ENCODE assay signal across 8 cellular contexts in genomic region chrX:13750204-13750603, GRCh38. TPM values are rescaled to one million over a fixed set of nuclear protein-coding genes. Genes with fewer than 3 reads are reported as not detected.
A peak's percentile ranks its signal among the peaks of the same experiment; 100 is the strongest.
DNase-seq lines count a peak whose midpoint lies in the region; ATAC-seq and TF ChIP-seq lines count a peak whose summit lies in the region.

No MANE protein-coding gene starts in this region.

- H3K4me1 Mint-ChIP-seq in CD4-positive, alpha-beta T cell (ENCODE audit: low read depth), result peaks cover 28% of the 10 kb centered on the region

- peak; percentile 62 for TF ChIP-seq CTCF in CD4-positive, alpha-beta T cell (IDR thresholded peaks at IDR 0.05)
- TF ChIP-seq CTCF in astrocyte of the cerebellum (IDR thresholded peaks at IDR 0.05; ENCODE audit: low read depth, low read length, missing control alignments), result peak; percentile 75
- peak; percentile 52 to 72 (median 65) for TF ChIP-seq CTCF in right lobe of liver (IDR thresholded peaks at IDR 0.05)
- TF ChIP-seq CTCF in omental fat pad (IDR thresholded peaks at IDR 0.05), result no peak

- ATAC-seq in CD4-positive, alpha-beta T cell (ENCODE audit: poor library complexity), result peak; percentile 65
- ATAC-seq in GM18868 (IDR thresholded peaks at IDR 0.05; ENCODE audit: unreplicated experiment) (peak; percentile 47), right lobe of liver (peak; percentile 64 to 74 (median 66)), GM18517 (IDR thresholded peaks at IDR 0.05; ENCODE audit: unreplicated experiment) (no peak), omental fat pad (ENCODE audit: low FRiP score) (no peak)

- POLR2A ChIA-PET in CD4-positive, alpha-beta T cell (lab: Charles Lee), result interaction anchor here (2.1 kb wide), 1 partner anchor 61 kb away, joined by 8 read pairs; the partner anchor contains the start of gene RAB9A

- peaks cover 0 to 30% (median under 1%) of the 10 kb centered on the region in 4 donors for H3K36me3 ChIP-seq in right lobe of liver

- no peaks in the 10 kb centered on the region for H3K9me3 Mint-ChIP-seq in CD4-positive, alpha-beta T cell

- no peak for DNase-seq in CD4-positive, alpha-beta T cell
- peak; percentile 20 for DNase-seq in NCI-H2107 (lab: John Stamatoyannopoulos, UW)
- peak; percentile 41 for DNase-seq in astrocyte of the cerebellum (ENCODE audit: low read depth)
- no peak for DNase-seq in right lobe of liver
- no peak for DNase-seq in omental fat pad (ENCODE audit: low spot score)
- DNase-seq in SKM-1 (lab: John Stamatoyannopoulos, UW; ENCODE audit: unreplicated experiment), result no peak

- no peaks in the 10 kb centered on the region for H3K9me3 ChIP-seq in CD4-positive, alpha-beta T cell (ENCODE audit: control insufficient read depth, low read length)
- H3K9me3 ChIP-seq in right lobe of liver, result no peaks in the 10 kb centered on the region

- intact Hi-C loops in CD4-positive, alpha-beta T cell (cut with DNase I, micrococcal nuclease), result loop anchor here (1.0 to 10.0 kb wide), 2 partner anchors 282 to 1575 kb away; no protein-coding TSS in a partner anchor
- intact Hi-C loops in right lobe of liver (cut with DNase I), result loop anchor here in 1 of 2 donors (5.0 kb wide), 1 partner anchor 282 kb away; no protein-coding TSS in a partner anchor

- peak overlapping the region; percentile 6 for H3K27ac Mint-ChIP-seq in CD4-positive, alpha-beta T cell

- H3K36me3 Mint-ChIP-seq in CD4-positive, alpha-beta T cell (ENCODE audit: low read depth), result peaks cover 66% of the 10 kb centered on the region

- H3K27ac ChIP-seq in CD4-positive, alpha-beta T cell (ENCODE audit: low read depth, low read length), result no peak overlapping the region
- no peak overlapping the region for H3K27ac ChIP-seq in right lobe of liver

- no peaks in the 10 kb centered on the region for H3K27me3 Mint-ChIP-seq in CD4-positive, alpha-beta T cell

- no peak overlapping the region for H3K4me3 ChIP-seq in astrocyte of the cerebellum (ENCODE audit: low read depth, low read length)
- no peak overlapping the region for H3K4me3 ChIP-seq in right lobe of liver

- in situ Hi-C loops in astrocyte of the cerebellum (cut with HindIII; ENCODE audit: low sequenced_read_pairs), result no loop called here

- H3K27me3 ChIP-seq in CD4-positive, alpha-beta T cell (ENCODE audit: control insufficient read depth, insufficient read depth, low read length), result no peaks in the 10 kb centered on the region
- H3K27me3 ChIP-seq in right lobe of liver, result no peaks in the 10 kb centered on the region

- no peaks in the 10 kb centered on the region for H3K4me1 ChIP-seq in right lobe of liver

- no peak for TF ChIP-seq POLR2A in right lobe of liver (IDR thresholded peaks at IDR 0.05)

- H3K4me3 Mint-ChIP-seq in CD4-positive, alpha-beta T cell, result no peak overlapping the region

- CTCF ChIA-PET in CD4-positive, alpha-beta T cell (lab: Charles Lee), result interaction anchor here (1.0 to 1.6 kb wide), 4 partner anchors 10 to 274 kb away, joined by 3 to 5 read pairs (median 3); partner anchors contain the start of genes OFD1 and TRAPPC2

RNA-seq across cellular contexts. Expression of gene OFD1, which starts 15.7 kb away (rescaled TPM):
- total RNA-seq in CD4-positive, alpha-beta T cell, result 10 to 100 TPM; 59.1 to 60.0 TPM
- 10 to 100 TPM in 3 of 6 experiments, 1 to 10 TPM in 3; 6.5 to 12.4 (median 10.5) TPM for total RNA-seq in right lobe of liver
- 10 to 100 TPM; 13.2 to 25.1 (median 17.1) TPM for total RNA-seq in omental fat pad

RNA-seq across cellular contexts. Expression of gene TRAPPC2, which starts 15.8 kb away (rescaled TPM):
- 10 to 100 TPM; 21.4 to 22.3 TPM for total RNA-seq in CD4-positive, alpha-beta T cell
- 10 to 100 TPM in 1 of 6 experiments, 1 to 10 TPM in 5; 6.3 to 13.8 (median 8.5) TPM for total RNA-seq in right lobe of liver
- 10 to 100 TPM in 1 of 4 donors, 1 to 10 TPM in 3; 6.6 to 13.1 (median 8.7) TPM for total RNA-seq in omental fat pad

Comparison
In these comparisons a context has a peak if more than half of its experiments do, and no peak if none do; other contexts are left out.
1. ATAC-seq: peak in CD4-positive, alpha-beta T cell (single experiment), GM18868 (single experiment) and right lobe of liver (4 of 4); none in GM18517 (single experiment) and omental fat pad (single experiment).
2. DNase-seq: peak in NCI-H2107 (single experiment) and astrocyte of the cerebellum (single experiment); none in CD4-positive, alpha-beta T cell (0 of 10), right lobe of liver (0 of 3), omental fat pad (single experiment) and SKM-1 (single experiment).
3. CTCF ChIP-seq: peak in CD4-positive, alpha-beta T cell (single experiment), astrocyte of the cerebellum (single experiment) and right lobe of liver (4 of 4); none in omental fat pad (0 of 3).